ENCODE assay signal across 1 cellular context in the genomic region with DNA sequence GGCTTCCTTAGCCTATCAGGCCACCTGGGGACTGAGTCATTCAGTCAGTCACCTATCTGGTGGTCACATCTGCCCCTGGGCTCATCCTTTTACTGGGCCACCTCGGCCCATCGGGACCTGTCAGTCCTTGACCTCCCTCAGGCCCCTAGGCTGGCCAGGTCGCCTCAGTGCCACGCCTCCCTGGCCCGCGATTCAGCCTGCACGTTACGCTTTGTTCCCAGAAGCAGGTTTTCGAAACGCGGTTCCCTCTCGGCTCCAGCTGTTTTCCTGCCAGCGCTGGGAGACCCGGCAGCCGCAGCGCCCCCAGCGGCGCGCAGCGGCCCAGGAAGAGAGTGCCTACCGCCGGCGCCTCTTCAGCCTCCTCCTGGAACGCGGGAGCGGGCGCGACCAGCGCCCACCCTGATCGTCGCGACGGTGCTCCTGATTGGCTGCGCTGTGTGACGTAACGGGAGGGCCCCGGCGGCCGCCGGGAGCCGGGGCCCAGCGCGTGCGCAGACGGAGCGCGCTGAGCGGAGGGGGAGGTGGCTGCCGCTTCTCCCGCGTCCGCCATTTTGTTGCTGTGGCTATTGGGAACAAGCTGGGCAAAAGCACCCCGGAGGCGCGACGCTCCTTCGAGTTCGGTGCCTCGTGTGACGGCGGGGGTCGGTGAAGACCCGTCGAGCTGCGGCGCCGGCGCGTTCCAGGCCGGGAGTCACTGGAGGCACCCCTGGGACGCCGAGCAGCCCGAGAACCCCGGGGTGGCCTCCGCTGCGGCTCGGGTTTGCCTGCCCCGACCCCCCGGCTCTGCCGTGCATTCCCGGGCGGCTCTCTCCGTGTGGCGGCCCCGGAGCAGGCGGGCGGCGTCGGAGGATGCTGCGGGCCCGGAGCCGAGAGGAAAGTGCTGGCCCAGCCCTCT.
TF ChIP-seq lines count a peak whose summit lies in the region.

Gene CRKL, plus strand, starts transcription at position 492 of the 895 bp plus-strand sequence. CDS start 528 bp downstream, outside the sequence.

TF ChIP-seq in K562, 482 proteins besides CTCF, POLR2A, EP300 and RAD21 (continued from another document and continues in another):
- TF ChIP-seq CHD7 (IDR thresholded peaks at IDR 0.05; ENCODE audit: low read depth, low read length) (peak; percentile 91), STAT5B (CRISPR knock-in tag; IDR thresholded peaks at IDR 0.05) (no peak), JUND (IDR thresholded peaks at IDR 0.05; ENCODE audit: borderline replicate concordance, low read depth, low read length) (peak; percentile 98), JUND (tag; IDR thresholded peaks at IDR 0.05; ENCODE audit: borderline replicate concordance, low read depth, low read length) (no peak), ZNF24 (IDR thresholded peaks at IDR 0.05) (no peak), MCM3 (IDR thresholded peaks at IDR 0.05) (no peak), BACH1 (tag; IDR thresholded peaks at IDR 0.05) (no peak), CTBP1 (IDR thresholded peaks at IDR 0.05; ENCODE audit: borderline replicate concordance) (no peak), ZC3H11A (IDR thresholded peaks at IDR 0.05; ENCODE audit: low read depth, low read length) (peak; percentile 98), GATA2 (CRISPR knock-in tag; IDR thresholded peaks at IDR 0.05) (no peak), MYC (IDR thresholded peaks at IDR 0.05; ENCODE audit: low read depth, low read length) (peak; percentile 99), MYC (CRISPR knock-in tag; IDR thresholded peaks at IDR 0.05; ENCODE audit: borderline replicate concordance, low read depth) (no peak), HEY1 (CRISPR knock-in tag; IDR thresholded peaks at IDR 0.05; ENCODE audit: borderline replicate concordance) (no peak), VEZF1 (CRISPR knock-in tag; IDR thresholded peaks at IDR 0.05) (no peak), NCOA6 (IDR thresholded peaks at IDR 0.05) (no peak), RBM25 (IDR thresholded peaks at IDR 0.05; ENCODE audit: low read depth, low read length, severe bottlenecking) (no peak), ELF2 (CRISPR knock-in tag; IDR thresholded peaks at IDR 0.05) (no peak), MXI1 (IDR thresholded peaks at IDR 0.05; ENCODE audit: low read depth, low read length) (peak; percentile 99), HNRNPK (IDR thresholded peaks at IDR 0.05; ENCODE audit: low read depth, low read length, poor library complexity, severe bottlenecking) (peak; percentile 100), PML (IDR thresholded peaks at IDR 0.05; ENCODE audit: low read length) (no peak), ZNF717 (CRISPR knock-in tag; IDR thresholded peaks at IDR 0.05) (no peak), MEF2D (tag; conservative IDR thresholded peaks at IDR 0.05; ENCODE audit: low read depth) (no peak), HCFC1 (IDR thresholded peaks at IDR 0.05; ENCODE audit: low read depth, low read length) (peak; percentile 81), ETV1 (tag; conservative IDR thresholded peaks at IDR 0.05; ENCODE audit: low read depth) (no peak), TAF1 (IDR thresholded peaks at IDR 0.05; ENCODE audit: control insufficient read depth, extremely low read depth, insufficient read depth, low read length, severe bottlenecking) (no peak), BRF1 (IDR thresholded peaks at IDR 0.05; ENCODE audit: borderline replicate concordance, extremely low read depth, insufficient read length) (no peak), FOXP4 (CRISPR knock-in tag; IDR thresholded peaks at IDR 0.05; ENCODE audit: borderline replicate concordance) (no peak), ZNF584 (CRISPR knock-in tag; IDR thresholded peaks at IDR 0.05; ENCODE audit: low read depth) (no peak), KLF1 (tag; IDR thresholded peaks at IDR 0.05) (no peak), U2AF1 (optimal IDR thresholded peaks at IDR 0.05; ENCODE audit: low read depth, low read length) (no peak)
- TF ChIP-seq, protein P1, sequence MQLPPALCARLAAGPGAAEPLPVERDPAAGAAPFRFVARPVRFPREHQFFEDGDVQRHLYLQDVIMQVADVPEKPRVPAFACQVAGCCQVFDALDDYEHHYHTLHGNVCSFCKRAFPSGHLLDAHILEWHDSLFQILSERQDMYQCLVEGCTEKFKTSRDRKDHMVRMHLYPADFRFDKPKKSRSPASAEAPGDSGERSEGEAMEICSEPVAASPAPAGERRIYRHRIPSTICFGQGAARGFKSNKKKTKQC (CRISPR knock-in tag; IDR thresholded peaks at IDR 0.05) = no peak
- TF ChIP-seq, protein P2, sequence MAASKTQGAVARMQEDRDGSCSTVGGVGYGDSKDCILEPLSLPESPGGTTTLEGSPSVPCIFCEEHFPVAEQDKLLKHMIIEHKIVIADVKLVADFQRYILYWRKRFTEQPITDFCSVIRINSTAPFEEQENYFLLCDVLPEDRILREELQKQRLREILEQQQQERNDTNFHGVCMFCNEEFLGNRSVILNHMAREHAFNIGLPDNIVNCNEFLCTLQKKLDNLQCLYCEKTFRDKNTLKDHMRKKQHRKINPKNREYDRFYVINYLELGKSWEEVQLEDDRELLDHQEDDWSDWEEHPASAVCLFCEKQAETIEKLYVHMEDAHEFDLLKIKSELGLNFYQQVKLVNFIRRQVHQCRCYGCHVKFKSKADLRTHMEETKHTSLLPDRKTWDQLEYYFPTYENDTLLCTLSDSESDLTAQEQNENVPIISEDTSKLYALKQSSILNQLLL (CRISPR knock-in tag; IDR thresholded peaks at IDR 0.05; ENCODE audit: borderline replicate concordance) = no peak
- TF ChIP-seq, protein P3, sequence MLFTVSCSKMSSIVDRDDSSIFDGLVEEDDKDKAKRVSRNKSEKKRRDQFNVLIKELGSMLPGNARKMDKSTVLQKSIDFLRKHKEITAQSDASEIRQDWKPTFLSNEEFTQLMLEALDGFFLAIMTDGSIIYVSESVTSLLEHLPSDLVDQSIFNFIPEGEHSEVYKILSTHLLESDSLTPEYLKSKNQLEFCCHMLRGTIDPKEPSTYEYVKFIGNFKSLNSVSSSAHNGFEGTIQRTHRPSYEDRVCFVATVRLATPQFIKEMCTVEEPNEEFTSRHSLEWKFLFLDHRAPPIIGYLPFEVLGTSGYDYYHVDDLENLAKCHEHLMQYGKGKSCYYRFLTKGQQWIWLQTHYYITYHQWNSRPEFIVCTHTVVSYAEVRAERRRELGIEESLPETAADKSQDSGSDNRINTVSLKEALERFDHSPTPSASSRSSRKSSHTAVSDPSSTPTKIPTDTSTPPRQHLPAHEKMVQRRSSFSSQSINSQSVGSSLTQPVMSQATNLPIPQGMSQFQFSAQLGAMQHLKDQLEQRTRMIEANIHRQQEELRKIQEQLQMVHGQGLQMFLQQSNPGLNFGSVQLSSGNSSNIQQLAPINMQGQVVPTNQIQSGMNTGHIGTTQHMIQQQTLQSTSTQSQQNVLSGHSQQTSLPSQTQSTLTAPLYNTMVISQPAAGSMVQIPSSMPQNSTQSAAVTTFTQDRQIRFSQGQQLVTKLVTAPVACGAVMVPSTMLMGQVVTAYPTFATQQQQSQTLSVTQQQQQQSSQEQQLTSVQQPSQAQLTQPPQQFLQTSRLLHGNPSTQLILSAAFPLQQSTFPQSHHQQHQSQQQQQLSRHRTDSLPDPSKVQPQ (CRISPR knock-in tag; IDR thresholded peaks at IDR 0.05; ENCODE audit: borderline replicate concordance) = no peak
- TF ChIP-seq, protein P4, sequence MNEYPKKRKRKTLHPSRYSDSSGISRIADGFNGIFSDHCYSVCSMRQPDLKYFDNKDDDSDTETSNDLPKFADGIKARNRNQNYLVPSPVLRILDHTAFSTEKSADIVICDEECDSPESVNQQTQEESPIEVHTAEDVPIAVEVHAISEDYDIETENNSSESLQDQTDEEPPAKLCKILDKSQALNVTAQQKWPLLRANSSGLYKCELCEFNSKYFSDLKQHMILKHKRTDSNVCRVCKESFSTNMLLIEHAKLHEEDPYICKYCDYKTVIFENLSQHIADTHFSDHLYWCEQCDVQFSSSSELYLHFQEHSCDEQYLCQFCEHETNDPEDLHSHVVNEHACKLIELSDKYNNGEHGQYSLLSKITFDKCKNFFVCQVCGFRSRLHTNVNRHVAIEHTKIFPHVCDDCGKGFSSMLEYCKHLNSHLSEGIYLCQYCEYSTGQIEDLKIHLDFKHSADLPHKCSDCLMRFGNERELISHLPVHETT (CRISPR knock-in tag; conservative IDR thresholded peaks at IDR 0.05 in 1 of 2, IDR thresholded peaks at IDR 0.05 in 1 of 2) = no peak
